14 cellular contexts compared by ENCODE assay signal in genomic region chr20:51687071-51687470, GRCh38.
DNase-seq lines count a peak whose midpoint lies in the region; ATAC-seq and TF ChIP-seq lines count a peak whose summit lies in the region.
"Had no signal": no experiment of that assay in that cellular context is flagged by ENCODE, and none has a peak within 500 bp of the region (broad histone marks: within the 10 kb centered on the region; RNA-seq: fewer than 3 reads in every experiment).

No MANE protein-coding gene starts in this region.

- peak overlapping the region; percentile 59 for H3K27ac ChIP-seq in mammary epithelial cell (ENCODE audit: insufficient read depth, low read depth, low read length)
- H3K27ac ChIP-seq in A673 (ENCODE audit: low read depth, low read length, poor library complexity, severe bottlenecking), result no peak overlapping the region
- H3K27ac ChIP-seq: uterus had no signal

- H3K79me2 ChIP-seq in mammary epithelial cell (ENCODE audit: insufficient read depth, low read length), result no peaks in the 10 kb centered on the region

- no peaks in the 10 kb centered on the region for H3K9me3 ChIP-seq in mammary epithelial cell (replicated peaks; ENCODE audit: insufficient read depth, low read length)
- no peaks in the 10 kb centered on the region for H3K9me3 ChIP-seq in A673 (ENCODE audit: low read depth, low read length, poor library complexity, severe bottlenecking)
- H3K9me3 ChIP-seq: uterus had no signal

- in situ Hi-C loops in mammary epithelial cell (cut with MboI; ENCODE audit: low sequenced_read_pairs in 2 of 2), result no loop called here

- DNase-seq in Daoy (ENCODE audit: low read depth) (peak; percentile 78), NCI-H2171 (lab: John Stamatoyannopoulos, UW) (peak; percentile 48), mammary epithelial cell (peak; percentile 63), mesenteric fat pad (ENCODE audit: low spot score) (peak; percentile 69), NCI-H2196 (lab: John Stamatoyannopoulos, UW; ENCODE audit: unreplicated experiment) (no peak), A673 (ENCODE audit: low spot score) (no peak)
- DNase-seq in activated naive CD4-positive, alpha-beta T cell treated with anti-CD3 and anti-CD28 coated beads, Interleukin-2, amount 50 U/mL, for 16 hours, result no peak
- DNase-seq: activated CD8-positive, alpha-beta memory T cell treated with anti-CD3 and anti-CD28 coated beads for 24 hours; CD8-positive, alpha-beta memory T cell; NCI-H1092; NCI-H774; T-helper 1 cell; uterus had no signal

- dilution Hi-C loops in mammary epithelial cell (cut with HindIII; ENCODE audit: low sequenced_read_pairs), result no loop called here

- no peak for ATAC-seq in HG03175 (IDR thresholded peaks at IDR 0.05; ENCODE audit: unreplicated experiment)

- H3K27me3 ChIP-seq in mammary epithelial cell (ENCODE audit: insufficient read depth, low read length) (no peaks in the 10 kb centered on the region), A673 (replicated peaks; ENCODE audit: insufficient read depth, low read depth, low read length, poor library complexity) (no peaks in the 10 kb centered on the region)
- H3K27me3 ChIP-seq: uterus had no signal

- H3K4me2 ChIP-seq in mammary epithelial cell (ENCODE audit: insufficient read depth, low read depth, low read length), result peak overlapping the region; percentile 31

- intact Hi-C loops in mammary epithelial cell (cut with micrococcal nuclease), result loop anchor here (1.0 kb wide), 2 partner anchors 9 to 48 kb away; no protein-coding TSS in a partner anchor
- intact Hi-C loops in A673 (cut with micrococcal nuclease; ENCODE audit: unreplicated experiment), result no loop called here

- H2AFZ ChIP-seq in mammary epithelial cell (ENCODE audit: low read depth, low read length), result peak overlapping the region; percentile 63

- TF ChIP-seq CTCF in mammary epithelial cell (conservative IDR thresholded peaks at IDR 0.05 in 1 of 2, IDR thresholded peaks at IDR 0.05 in 1 of 2; ENCODE audit: extremely low read depth in 1 of 2, insufficient read depth in 1 of 2, low read depth in 1 of 2, low read length in 2 of 2) (no peak), A673 (conservative IDR thresholded peaks at IDR 0.05; ENCODE audit: low read depth, low read length) (no peak)

- peaks cover 10% of the 10 kb centered on the region for H3K4me1 ChIP-seq in mammary epithelial cell (ENCODE audit: insufficient read depth, low read length)
- no peaks in the 10 kb centered on the region for H3K4me1 ChIP-seq in A673 (ENCODE audit: insufficient read depth, low read length, poor library complexity, severe bottlenecking)
- H3K4me1 ChIP-seq: uterus had no signal

- no peak overlapping the region for H3K9ac ChIP-seq in mammary epithelial cell (ENCODE audit: insufficient read depth, low read length)

- CTCF ChIA-PET in mammary epithelial cell (lab: Charles Lee; ENCODE audit: low non-redundant PET) (no interaction called here), A673 (lab: Charles Lee) (no interaction called here)

- WGBS in mammary epithelial cell (ENCODE audit: low coverage, missing lambda C conversion rate), result 13% methylated on average over 8 of the region's 8 CpGs

- BruUV-seq in mammary epithelial cell (replicated peaks; lab: Mats Ljungman, UMichigan), result no TSS peak
- BruUV-seq in A673 (replicated peaks; lab: Mats Ljungman, UMichigan), result no TSS peak

- POLR2A ChIA-PET in A673 (lab: Charles Lee; ENCODE audit: low non-redundant PET), result no interaction called here

- no peaks in the 10 kb centered on the region for H4K20me1 ChIP-seq in mammary epithelial cell (ENCODE audit: insufficient read depth, low read length)

- H3K36me3 ChIP-seq in mammary epithelial cell (ENCODE audit: insufficient read depth, low read length) (no peaks in the 10 kb centered on the region), A673 (ENCODE audit: insufficient read depth, low read length, poor library complexity, severe bottlenecking) (no peaks in the 10 kb centered on the region)
- H3K36me3 ChIP-seq: uterus had no signal

- H3K4me3 ChIP-seq in mammary epithelial cell (replicated peaks in 1 of 3; ENCODE audit: insufficient read depth in 1 of 3, low read depth in 2 of 3, low read length in 3 of 3) (no peak overlapping the region), A673 (ENCODE audit: low read depth, low read length, poor library complexity, severe bottlenecking) (no peak overlapping the region)
- H3K4me3 ChIP-seq: uterus had no signal

Comparison
In these comparisons a context has a peak if more than half of its experiments do, and no peak if none do; other contexts are left out.
1. DNase-seq: peak in Daoy (single experiment), NCI-H2171 (single experiment), mammary epithelial cell (single experiment) and mesenteric fat pad (single experiment); none in activated naive CD4-positive, alpha-beta T cell treated with anti-CD3 and anti-CD28 coated beads, Interleukin-2, amount 50 U/mL, for 16 hours (single experiment), NCI-H2196 (single experiment) and A673 (single experiment).